24 cellular contexts compared by ENCODE assay signal in the genomic region with DNA sequence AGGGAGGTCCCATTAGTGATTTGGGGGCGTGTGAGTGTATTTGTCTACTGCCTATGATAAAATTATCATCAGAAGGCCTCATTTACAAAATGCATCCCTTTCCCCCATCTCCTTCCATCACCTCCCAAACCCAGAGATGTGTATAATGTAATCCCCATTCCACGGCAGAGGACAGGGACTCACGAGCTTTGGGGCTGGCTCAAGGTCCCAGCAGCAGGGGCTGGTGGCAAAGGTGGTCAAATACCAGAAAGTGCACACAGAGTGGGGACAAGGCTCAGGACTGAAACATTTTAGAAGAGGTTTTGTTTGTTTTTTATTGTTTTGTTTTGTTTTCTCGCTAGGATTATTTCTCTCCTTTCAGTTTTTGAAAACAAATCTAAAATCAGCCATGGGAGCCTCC.
DNase-seq lines count a peak whose midpoint lies in the region; ATAC-seq and TF ChIP-seq lines count a peak whose summit lies in the region.
"Had no signal": no experiment of that assay in that cellular context is flagged by ENCODE, and none has a peak within 500 bp of the region (broad histone marks: within the 10 kb centered on the region; RNA-seq: fewer than 3 reads in every experiment).

No MANE protein-coding gene starts in this region.

- peaks cover 0 to 5% (median 2%) of the 10 kb centered on the region in 4 donors for H3K4me1 ChIP-seq in esophagus muscularis mucosa
- H3K4me1 ChIP-seq in neural progenitor cell = peaks cover 14% of the 10 kb centered on the region
- H3K4me1 ChIP-seq: BE2C, SJSA1 had no signal

- H3K36me3 Mint-ChIP-seq in activated CD8-positive, alpha-beta T cell treated with anti-CD3 and anti-CD28 coated beads, Interleukin-2, amount 10 ng/mL, durations not matched to agents 7 days and 5 days (ENCODE audit: low read depth) = no peaks in the 10 kb centered on the region
- H3K36me3 Mint-ChIP-seq in activated CD8-positive, alpha-beta T cell treated with anti-CD3 and anti-CD28 coated beads for 36 hours (ENCODE audit: low read depth) = no peaks in the 10 kb centered on the region
- H3K36me3 Mint-ChIP-seq in neural progenitor cell = no peaks in the 10 kb centered on the region

- no peak overlapping the region for H3K4me3 ChIP-seq in esophagus muscularis mucosa
- no peak overlapping the region for H3K4me3 ChIP-seq in neural progenitor cell
- H3K4me3 ChIP-seq: SJSA1 had no signal

- intact Hi-C loops in activated CD8-positive, alpha-beta T cell treated with anti-CD3 and anti-CD28 coated beads for 36 hours (cut with micrococcal nuclease) = loop anchor here (5.0 to 10.0 kb wide), 2 partner anchors 218 to 385 kb away; a partner anchor contains a TSS
- intact Hi-C loops in esophagus muscularis mucosa (cut with DNase I) = loop anchor here (5.0 to 10.0 kb wide), 3 partner anchors 385 to 1693 kb away; a partner anchor contains a TSS

- H3K27ac ChIP-seq in esophagus muscularis mucosa (replicated peaks in 1 of 4) (no peak overlapping the region), neural progenitor cell (no peak overlapping the region)
- H3K27ac ChIP-seq: SJSA1 had no signal

- ATAC-seq in activated CD8-positive, alpha-beta T cell treated with anti-CD3 and anti-CD28 coated beads, Interleukin-2, amount 10 ng/mL, durations not matched to agents 7 days and 5 days = no peak
- no peak for ATAC-seq in activated CD8-positive, alpha-beta T cell treated with anti-CD3 and anti-CD28 coated beads for 36 hours
- ATAC-seq in HG03280 (IDR thresholded peaks at IDR 0.05; ENCODE audit: unreplicated experiment) (no peak), HG02571 (IDR thresholded peaks at IDR 0.05; ENCODE audit: unreplicated experiment) (no peak)
- ATAC-seq: Right ventricle myocardium inferior had no signal

- H3K79me2 ChIP-seq in neural progenitor cell (ENCODE audit: low read depth) = no peaks in the 10 kb centered on the region

- H3K4me1 Mint-ChIP-seq in activated CD8-positive, alpha-beta T cell treated with anti-CD3 and anti-CD28 coated beads, Interleukin-2, amount 10 ng/mL, durations not matched to agents 7 days and 5 days (ENCODE audit: low read depth) = peaks cover 21% of the 10 kb centered on the region
- H3K4me1 Mint-ChIP-seq in activated CD8-positive, alpha-beta T cell treated with anti-CD3 and anti-CD28 coated beads for 36 hours (ENCODE audit: low read depth) = peaks cover 8% of the 10 kb centered on the region
- H3K4me1 Mint-ChIP-seq in neural progenitor cell = peaks cover 11% of the 10 kb centered on the region

- no peaks in the 10 kb centered on the region for H3F3A ChIP-seq in neural progenitor cell (ENCODE audit: low read depth)

- CTCF ChIA-PET in activated CD8-positive, alpha-beta T cell treated with anti-CD3 and anti-CD28 coated beads, Interleukin-2, amount 10 ng/mL, durations not matched to agents 7 days and 5 days (lab: Charles Lee) = interaction anchor here (1.2 to 1.3 kb wide), 2 partner anchors 135 to 163 kb away, joined by 3 to 4 read pairs; no protein-coding TSS in a partner anchor
- CTCF ChIA-PET in activated CD8-positive, alpha-beta T cell treated with anti-CD3 and anti-CD28 coated beads for 36 hours (lab: Charles Lee) = interaction anchor here (0.8 kb wide), 1 partner anchor 219 kb away, joined by 3 read pairs; no protein-coding TSS in a partner anchor

- no peak overlapping the region for H3K4me3 Mint-ChIP-seq in activated CD8-positive, alpha-beta T cell treated with anti-CD3 and anti-CD28 coated beads, Interleukin-2, amount 10 ng/mL, durations not matched to agents 7 days and 5 days
- no peak overlapping the region for H3K4me3 Mint-ChIP-seq in activated CD8-positive, alpha-beta T cell treated with anti-CD3 and anti-CD28 coated beads for 36 hours
- H3K4me3 Mint-ChIP-seq in neural progenitor cell = no peak overlapping the region

- H3K27me3 ChIP-seq in esophagus muscularis mucosa (peaks cover 0 to 8% (median 0%) of the 10 kb centered on the region in 4 donors), neural progenitor cell (no peaks in the 10 kb centered on the region)
- H3K27me3 ChIP-seq: BE2C, SJSA1 had no signal

- H3K27me3 Mint-ChIP-seq in activated CD8-positive, alpha-beta T cell treated with anti-CD3 and anti-CD28 coated beads, Interleukin-2, amount 10 ng/mL, durations not matched to agents 7 days and 5 days (ENCODE audit: low read depth) = peaks cover 11% of the 10 kb centered on the region
- no peaks in the 10 kb centered on the region for H3K27me3 Mint-ChIP-seq in activated CD8-positive, alpha-beta T cell treated with anti-CD3 and anti-CD28 coated beads for 36 hours
- peaks cover 2% of the 10 kb centered on the region for H3K27me3 Mint-ChIP-seq in neural progenitor cell (ENCODE audit: insufficient read depth, low read depth)

- 86% methylated on average over 4 of the region's 4 CpGs for WGBS in esophagus muscularis mucosa

- TF ChIP-seq POLR2A in esophagus muscularis mucosa (IDR thresholded peaks at IDR 0.05; ENCODE audit: low read depth) = no peak

- H3K9me3 Mint-ChIP-seq in activated CD8-positive, alpha-beta T cell treated with anti-CD3 and anti-CD28 coated beads, Interleukin-2, amount 10 ng/mL, durations not matched to agents 7 days and 5 days (ENCODE audit: insufficient read depth) = no peaks in the 10 kb centered on the region
- H3K9me3 Mint-ChIP-seq in activated CD8-positive, alpha-beta T cell treated with anti-CD3 and anti-CD28 coated beads for 36 hours = no peaks in the 10 kb centered on the region
- H3K9me3 Mint-ChIP-seq in neural progenitor cell = no peaks in the 10 kb centered on the region

- H3K9me3 ChIP-seq in esophagus muscularis mucosa (no peaks in the 10 kb centered on the region), neural progenitor cell (ENCODE audit: low read depth) (no peaks in the 10 kb centered on the region)
- H3K9me3 ChIP-seq: BE2C, SJSA1 had no signal

- H3K9ac ChIP-seq in neural progenitor cell = no peak overlapping the region

- DNase-seq in activated CD8-positive, alpha-beta T cell treated with anti-CD3 and anti-CD28 coated beads, Interleukin-2, amount 10 ng/mL, durations not matched to agents 7 days and 5 days = peak; percentile 1
- no peak for DNase-seq in activated CD8-positive, alpha-beta T cell treated with anti-CD3 and anti-CD28 coated beads for 36 hours
- DNase-seq in esophagus muscularis mucosa (ENCODE audit: extremely low spot score) (peak; percentile 39), neural progenitor cell (ENCODE audit: low spot score) (no peak), activated gamma-delta T cell treated with Interleukin-2 at 50 U/mL for 16 hours (no peak), NCI-H2107 treated with DMSO at 0.1 percent for 48 hours (lab: John Stamatoyannopoulos, UW; ENCODE audit: unreplicated experiment) (no peak)
- DNase-seq: 8988T, ACHN, BE2C, Calu3, DMS79 treated with DMSO at 0.1 percent for 48 hours, GF-D8, KBM-7, MV-4-11, NCI-H1105, NCI-H1436 treated with DMSO at 0.1 percent for 48 hours, NCI-H187 treated with DMSO at 0.1 percent for 48 hours, NCI-H446, NCI-H524 treated with DMSO at 0.1 percent for 48 hours, NCI-H774 had no signal

- H3K36me3 ChIP-seq in esophagus muscularis mucosa (no peaks in the 10 kb centered on the region), neural progenitor cell (no peaks in the 10 kb centered on the region)
- H3K36me3 ChIP-seq: BE2C, SJSA1 had no signal

- peak overlapping the region; percentile 85 for H2AFZ ChIP-seq in neural progenitor cell (replicated peaks)

- no peak overlapping the region for H3K27ac Mint-ChIP-seq in activated CD8-positive, alpha-beta T cell treated with anti-CD3 and anti-CD28 coated beads, Interleukin-2, amount 10 ng/mL, durations not matched to agents 7 days and 5 days
- no peak overlapping the region for H3K27ac Mint-ChIP-seq in activated CD8-positive, alpha-beta T cell treated with anti-CD3 and anti-CD28 coated beads for 36 hours
- peak overlapping the region; percentile 12 for H3K27ac Mint-ChIP-seq in neural progenitor cell

- H4K20me1 ChIP-seq in neural progenitor cell (ENCODE audit: low read depth) = no peaks in the 10 kb centered on the region

- no peak for TF ChIP-seq EP300 in esophagus muscularis mucosa (IDR thresholded peaks at IDR 0.05)

- peak overlapping the region; percentile 43 for H3K4me2 ChIP-seq in neural progenitor cell

- TF ChIP-seq CTCF in activated CD8-positive, alpha-beta T cell treated with anti-CD3 and anti-CD28 coated beads for 36 hours (IDR thresholded peaks at IDR 0.05) = no peak
- no peak for TF ChIP-seq CTCF in esophagus muscularis mucosa (IDR thresholded peaks at IDR 0.05)
- no peak for TF ChIP-seq CTCF in neural progenitor cell (IDR thresholded peaks at IDR 0.05)

- POLR2A ChIA-PET in activated CD8-positive, alpha-beta T cell treated with anti-CD3 and anti-CD28 coated beads, Interleukin-2, amount 10 ng/mL, durations not matched to agents 7 days and 5 days (lab: Charles Lee) = no interaction called here
- POLR2A ChIA-PET in activated CD8-positive, alpha-beta T cell treated with anti-CD3 and anti-CD28 coated beads for 36 hours (lab: Charles Lee) = no interaction called here

Comparison
In these comparisons a context has a peak if more than half of its experiments do, and no peak if none do; other contexts are left out.
1. DNase-seq: peak in activated CD8-positive, alpha-beta T cell treated with anti-CD3 and anti-CD28 coated beads, Interleukin-2, amount 10 ng/mL, durations not matched to agents 7 days and 5 days (single experiment) and esophagus muscularis mucosa (single experiment); none in activated CD8-positive, alpha-beta T cell treated with anti-CD3 and anti-CD28 coated beads for 36 hours (single experiment), neural progenitor cell (single experiment), activated gamma-delta T cell treated with Interleukin-2 at 50 U/mL for 16 hours (single experiment) and NCI-H2107 treated with DMSO at 0.1 percent for 48 hours (single experiment).